In genomic region chr1:153536618-153537375, GRCh38 we compare ENCODE assay signal across 7 cellular contexts. TPM values are rescaled to one million over a fixed set of nuclear protein-coding genes. Genes with fewer than 3 reads are reported as not detected.
DNase-seq lines count a peak whose midpoint lies in the region; ATAC-seq, FAIRE-seq and TF ChIP-seq lines count a peak whose summit lies in the region.
"Had no signal": no experiment of that assay in that cellular context is flagged by ENCODE, and none has a peak within 500 bp of the region (broad histone marks: within the 10 kb centered on the region; RNA-seq: fewer than 3 reads in every experiment).

No MANE protein-coding gene starts in this region.

- no peaks in the 10 kb centered on the region for H4K20me1 ChIP-seq in Karpas-422 (ENCODE audit: insufficient read depth, low read depth, low read length)

- peaks cover 28% of the 10 kb centered on the region for H3K4me1 Mint-ChIP-seq in progenitor cell of endocrine pancreas (ENCODE audit: low read depth)

- H3K4me3 ChIP-seq in Karpas-422 (ENCODE audit: low read length): peak overlapping the region; percentile 73
- peak overlapping the region; percentile 69 for H3K4me3 ChIP-seq in choroid plexus epithelial cell (ENCODE audit: low read depth, low read length)

- no peaks in the 10 kb centered on the region for H3K9me3 Mint-ChIP-seq in progenitor cell of endocrine pancreas (ENCODE audit: low read depth)

- peak overlapping the region; percentile 65; the same call in 1 of the 2 replicates for H2AFZ ChIP-seq in Karpas-422 (ENCODE audit: low read length)

- peak overlapping the region; percentile 67 for H3K4me3 Mint-ChIP-seq in progenitor cell of endocrine pancreas (ENCODE audit: low read depth)

- peak overlapping the region; percentile 75 for H3K9ac ChIP-seq in Karpas-422 (ENCODE audit: low read length)

- H3K27ac ChIP-seq in Karpas-422 (ENCODE audit: low read length): no peak overlapping the region

- TF ChIP-seq POLR2A in GM12892 (IDR thresholded peaks at IDR 0.05; ENCODE audit: low read depth, low read length): no peak

- no peaks in the 10 kb centered on the region for H3K36me3 ChIP-seq in Karpas-422 (ENCODE audit: insufficient read depth, low read length)

- H3K27ac Mint-ChIP-seq in progenitor cell of endocrine pancreas: peak overlapping the region; percentile 20

- H3K36me3 Mint-ChIP-seq in progenitor cell of endocrine pancreas (ENCODE audit: insufficient read depth): no peaks in the 10 kb centered on the region

- no peak for FAIRE-seq in GM12892 (lab: Jason Lieb, UNC)

- peak overlapping the region; percentile 60 for H3K4me2 ChIP-seq in Karpas-422 (ENCODE audit: low read depth, low read length, poor library complexity, severe bottlenecking)

- no peaks in the 10 kb centered on the region for H3K27me3 ChIP-seq in Karpas-422 (ENCODE audit: low read length)

- H3K4me1 ChIP-seq in Karpas-422 (ENCODE audit: low read length): peaks cover 19% of the 10 kb centered on the region

- no peak for TF ChIP-seq CTCF in choroid plexus epithelial cell (conservative IDR thresholded peaks at IDR 0.05; ENCODE audit: low read depth, low read length)
- TF ChIP-seq CTCF in progenitor cell of endocrine pancreas (IDR thresholded peaks at IDR 0.05; ENCODE audit: unreplicated experiment): no peak

- ATAC-seq in HG03460 (IDR thresholded peaks at IDR 0.05; ENCODE audit: unreplicated experiment): no peak

- no peaks in the 10 kb centered on the region for H3K9me3 ChIP-seq in Karpas-422 (ENCODE audit: low read length)

- no peaks in the 10 kb centered on the region for H3K9me2 ChIP-seq in Karpas-422 (replicated peaks; ENCODE audit: insufficient read depth, low read length)

- DNase-seq in Karpas-422 (no peak), choroid plexus epithelial cell (ENCODE audit: low read depth) (no peak), progenitor cell of endocrine pancreas (ENCODE audit: low spot score, unreplicated experiment) (no peak), NCI-H748 (lab: John Stamatoyannopoulos, UW; ENCODE audit: unreplicated experiment) (no peak), GM12892 (ENCODE audit: insufficient read length) (no peak)

- no peaks in the 10 kb centered on the region for H3K27me3 Mint-ChIP-seq in progenitor cell of endocrine pancreas

- no peaks in the 10 kb centered on the region for H3K79me2 ChIP-seq in Karpas-422 (ENCODE audit: low read length)

RNA-seq across cellular contexts. Expression of gene S100A6, which starts 1.0 kb away (rescaled TPM):
- total RNA-seq in Karpas-422 (2014; rRNA removed; shearing (Covaris generic); ENCODE audit: low replicate concordance): 26.8 and 43.3 TPM in 2 replicates
- total RNA-seq in progenitor cell of endocrine pancreas: 12.5 and 14.8 TPM in 2 replicates
- polyA plus RNA-seq in GM12892 (2012; ENCODE audit: missing spikeins): 24.7 TPM

RNA-seq across cellular contexts. Expression of gene S100A5, which starts 3.9 kb away (rescaled TPM):
- total RNA-seq in Karpas-422 (2014; rRNA removed; shearing (Covaris generic); ENCODE audit: low replicate concordance): not detected in 2 replicates
- total RNA-seq in progenitor cell of endocrine pancreas: not detected in 2 replicates
- polyA plus RNA-seq in GM12892 (2012; ENCODE audit: missing spikeins): not detected
- total RNA-seq: left cardiac atrium had no signal

RNA-seq across cellular contexts. Expression of gene S100A4, which starts 8.8 kb away (rescaled TPM):
- total RNA-seq in Karpas-422 (2014; rRNA removed; shearing (Covaris generic); ENCODE audit: low replicate concordance): 1.2 TPM in 1 of 2 replicates, not detected in the other
- 7.6 and 11.1 TPM in 2 replicates for total RNA-seq in progenitor cell of endocrine pancreas
- 53.5 TPM for polyA plus RNA-seq in GM12892 (2012; ENCODE audit: missing spikeins)

RNA-seq across cellular contexts. Expression of gene S100A3, which starts 12.3 kb away (rescaled TPM):
- total RNA-seq in Karpas-422 (2014; rRNA removed; shearing (Covaris generic); ENCODE audit: low replicate concordance): not detected in 2 replicates
- total RNA-seq in progenitor cell of endocrine pancreas: 0.46 and 1.5 TPM in 2 replicates
- not detected for polyA plus RNA-seq in GM12892 (2012; ENCODE audit: missing spikeins)

RNA-seq across cellular contexts. Expression of gene S100A2, which starts 28.8 kb away (rescaled TPM):
- not detected in 2 replicates for total RNA-seq in Karpas-422 (2014; rRNA removed; shearing (Covaris generic); ENCODE audit: low replicate concordance)
- 0.36 and 1.6 TPM in 2 replicates for total RNA-seq in progenitor cell of endocrine pancreas
- not detected for polyA plus RNA-seq in GM12892 (2012; ENCODE audit: missing spikeins)
